1 cellular context compared by ENCODE assay signal in the genomic region with DNA sequence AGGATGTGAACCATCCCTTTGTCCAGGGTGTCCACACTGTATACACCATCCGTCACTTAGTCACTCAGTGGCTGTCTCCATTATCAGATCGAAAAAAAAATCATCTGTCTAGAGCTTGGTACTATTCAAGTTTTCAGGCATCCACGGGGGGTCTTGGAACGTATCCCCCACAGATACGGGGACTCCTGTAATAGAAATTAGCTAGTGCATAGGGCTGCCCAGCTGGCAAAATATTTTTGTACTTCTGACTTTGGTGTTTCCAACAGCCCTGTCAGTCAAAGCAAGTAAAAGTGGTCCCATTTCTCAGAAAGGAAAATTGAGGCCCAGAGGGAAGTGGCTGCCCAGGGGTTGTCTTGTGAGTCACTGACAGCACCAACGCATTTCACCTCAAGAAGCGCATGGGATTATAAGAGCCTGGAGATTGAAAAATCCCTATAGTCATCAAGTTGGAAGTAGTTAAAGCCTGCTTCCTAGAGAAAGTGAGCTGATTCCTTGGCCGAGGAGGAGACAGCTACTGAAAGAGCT.
TF ChIP-seq lines count a peak whose summit lies in the region.

No MANE protein-coding gene starts in this region.

TF ChIP-seq in K562, 482 proteins besides CTCF, POLR2A, EP300 and RAD21 (continued from another document):
- TF ChIP-seq, protein P1, sequence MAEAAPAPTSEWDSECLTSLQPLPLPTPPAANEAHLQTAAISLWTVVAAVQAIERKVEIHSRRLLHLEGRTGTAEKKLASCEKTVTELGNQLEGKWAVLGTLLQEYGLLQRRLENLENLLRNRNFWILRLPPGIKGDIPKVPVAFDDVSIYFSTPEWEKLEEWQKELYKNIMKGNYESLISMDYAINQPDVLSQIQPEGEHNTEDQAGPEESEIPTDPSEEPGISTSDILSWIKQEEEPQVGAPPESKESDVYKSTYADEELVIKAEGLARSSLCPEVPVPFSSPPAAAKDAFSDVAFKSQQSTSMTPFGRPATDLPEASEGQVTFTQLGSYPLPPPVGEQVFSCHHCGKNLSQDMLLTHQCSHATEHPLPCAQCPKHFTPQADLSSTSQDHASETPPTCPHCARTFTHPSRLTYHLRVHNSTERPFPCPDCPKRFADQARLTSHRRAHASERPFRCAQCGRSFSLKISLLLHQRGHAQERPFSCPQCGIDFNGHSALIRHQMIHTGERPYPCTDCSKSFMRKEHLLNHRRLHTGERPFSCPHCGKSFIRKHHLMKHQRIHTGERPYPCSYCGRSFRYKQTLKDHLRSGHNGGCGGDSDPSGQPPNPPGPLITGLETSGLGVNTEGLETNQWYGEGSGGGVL (CRISPR knock-in tag; IDR thresholded peaks at IDR 0.05) = no peak
- peak; percentile 94 for TF ChIP-seq ZNF3 (CRISPR knock-in tag; IDR thresholded peaks at IDR 0.05)
- no peak for TF ChIP-seq HDAC6 (IDR thresholded peaks at IDR 0.05; ENCODE audit: low read depth, low read length)
TF ChIP-seq in K562: peak in this region for 33.
